In the genomic region with DNA sequence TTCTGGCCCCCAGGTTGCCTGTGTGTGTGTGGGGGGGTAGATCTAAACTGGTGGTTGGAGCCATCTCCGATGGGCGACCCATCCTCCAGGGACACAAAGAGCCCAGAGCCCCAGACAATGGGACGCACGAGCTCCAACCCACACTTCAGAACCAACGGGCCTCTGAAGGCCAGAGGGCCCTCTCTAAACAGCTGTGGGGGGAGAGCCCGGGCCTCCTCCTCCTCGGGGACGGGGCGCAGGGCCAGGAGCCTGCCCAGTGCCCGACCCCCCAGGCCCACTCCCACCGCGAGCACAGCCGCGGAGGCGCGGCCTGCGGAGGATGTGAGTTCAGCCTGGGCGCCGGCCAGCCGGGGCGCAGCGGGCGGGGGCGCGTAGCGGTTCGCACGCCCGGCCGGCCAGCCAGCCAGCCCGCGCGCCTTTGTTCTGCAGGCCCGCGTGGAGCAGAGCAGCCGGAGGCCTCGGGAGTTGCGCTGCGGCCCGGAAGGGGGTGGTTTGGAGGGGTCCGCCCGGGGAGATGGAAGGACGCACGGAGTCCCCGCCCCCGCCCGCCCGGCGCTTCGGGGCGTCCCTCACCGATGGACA, we compare ENCODE assay signal across 8 cellular contexts.
DNase-seq lines count a peak whose midpoint lies in the region; ATAC-seq lines count a peak whose summit lies in the region.

No MANE protein-coding gene starts in this region.

- no peak for ATAC-seq in GM18502 (IDR thresholded peaks at IDR 0.05; ENCODE audit: poor library complexity, unreplicated experiment)

- H3K4me1 Mint-ChIP-seq in activated T-cell treated with anti-CD3 and anti-CD28 coated beads, Interleukin-2, amount 50 U/mL, for 24 hours (ENCODE audit: low read depth), result peaks cover 42% of the 10 kb centered on the region
- peaks cover 18% of the 10 kb centered on the region for H3K4me1 Mint-ChIP-seq in activated naive CD8-positive, alpha-beta T cell (ENCODE audit: low read depth)
- H3K4me1 Mint-ChIP-seq in stimulated activated naive CD8-positive, alpha-beta T cell treated with anti-CD3 and anti-CD28 coated beads, Interleukin-15, Interleukin-2, amounts not matched to agents 100 ng/mL and 50 ng/mL, for 24 hours (ENCODE audit: low read depth), result peaks cover 16% of the 10 kb centered on the region

- H3K36me3 ChIP-seq in iPS-15b (ENCODE audit: control insufficient read depth, insufficient read depth, low read length), result peaks cover 37% of the 10 kb centered on the region

- no peaks in the 10 kb centered on the region for H3K27me3 Mint-ChIP-seq in activated T-cell treated with anti-CD3 and anti-CD28 coated beads, Interleukin-2, amount 50 U/mL, for 24 hours
- H3K27me3 Mint-ChIP-seq in activated naive CD8-positive, alpha-beta T cell, result no peaks in the 10 kb centered on the region
- no peaks in the 10 kb centered on the region for H3K27me3 Mint-ChIP-seq in stimulated activated naive CD8-positive, alpha-beta T cell treated with anti-CD3 and anti-CD28 coated beads, Interleukin-15, Interleukin-2, amounts not matched to agents 100 ng/mL and 50 ng/mL, for 24 hours

- no peaks in the 10 kb centered on the region for H3K27me3 ChIP-seq in iPS-15b (ENCODE audit: control insufficient read depth, insufficient read depth, low read length)

- peak overlapping the region; percentile 83 for H3K9ac ChIP-seq in iPS-15b (ENCODE audit: low read depth, low read length)

- no peak for DNase-seq in activated T-cell treated with anti-CD3 and anti-CD28 coated beads, Interleukin-2, amount 50 U/mL, for 24 hours
- DNase-seq in activated T-cell treated with anti-CD3 and anti-CD28 coated beads, Interleukin-2, amount 50 U/mL, for 1 hour, result no peak
- DNase-seq in EL, result no peak
- DNase-seq in NCI-H526 treated with DMSO at 0.1 percent for 48 hours (lab: John Stamatoyannopoulos, UW), result no peak

- no peaks in the 10 kb centered on the region for H3K9me3 Mint-ChIP-seq in activated T-cell treated with anti-CD3 and anti-CD28 coated beads, Interleukin-2, amount 50 U/mL, for 24 hours
- no peaks in the 10 kb centered on the region for H3K9me3 Mint-ChIP-seq in activated naive CD8-positive, alpha-beta T cell (ENCODE audit: low read depth)
- H3K9me3 Mint-ChIP-seq in stimulated activated naive CD8-positive, alpha-beta T cell treated with anti-CD3 and anti-CD28 coated beads, Interleukin-15, Interleukin-2, amounts not matched to agents 100 ng/mL and 50 ng/mL, for 24 hours, result no peaks in the 10 kb centered on the region

- H3K9me3 ChIP-seq in iPS-15b (ENCODE audit: control insufficient read depth, insufficient read depth, low read length), result no peaks in the 10 kb centered on the region

- peak overlapping the region; percentile 94 for H3K27ac Mint-ChIP-seq in activated T-cell treated with anti-CD3 and anti-CD28 coated beads, Interleukin-2, amount 50 U/mL, for 24 hours
- peak overlapping the region; percentile 95 for H3K27ac Mint-ChIP-seq in activated naive CD8-positive, alpha-beta T cell
- H3K27ac Mint-ChIP-seq in stimulated activated naive CD8-positive, alpha-beta T cell treated with anti-CD3 and anti-CD28 coated beads, Interleukin-15, Interleukin-2, amounts not matched to agents 100 ng/mL and 50 ng/mL, for 24 hours, result peak overlapping the region; percentile 94

- no peaks in the 10 kb centered on the region for H3K4me1 ChIP-seq in iPS-15b (ENCODE audit: control insufficient read depth, insufficient read depth, low read length)

- peaks cover 39% of the 10 kb centered on the region for H3K36me3 Mint-ChIP-seq in activated T-cell treated with anti-CD3 and anti-CD28 coated beads, Interleukin-2, amount 50 U/mL, for 24 hours (ENCODE audit: low read depth)
- no peaks in the 10 kb centered on the region for H3K36me3 Mint-ChIP-seq in activated naive CD8-positive, alpha-beta T cell
- H3K36me3 Mint-ChIP-seq in stimulated activated naive CD8-positive, alpha-beta T cell treated with anti-CD3 and anti-CD28 coated beads, Interleukin-15, Interleukin-2, amounts not matched to agents 100 ng/mL and 50 ng/mL, for 24 hours (ENCODE audit: low read depth), result peaks cover 9% of the 10 kb centered on the region

- H3K4me3 ChIP-seq in iPS-15b (ENCODE audit: low read depth, low read length), result peak overlapping the region; percentile 81

- peak overlapping the region; percentile 91 for H3K4me3 Mint-ChIP-seq in activated T-cell treated with anti-CD3 and anti-CD28 coated beads, Interleukin-2, amount 50 U/mL, for 24 hours
- peak overlapping the region; percentile 96 for H3K4me3 Mint-ChIP-seq in activated naive CD8-positive, alpha-beta T cell
- H3K4me3 Mint-ChIP-seq in stimulated activated naive CD8-positive, alpha-beta T cell treated with anti-CD3 and anti-CD28 coated beads, Interleukin-15, Interleukin-2, amounts not matched to agents 100 ng/mL and 50 ng/mL, for 24 hours, result peak overlapping the region; percentile 97
